In the genomic region with DNA sequence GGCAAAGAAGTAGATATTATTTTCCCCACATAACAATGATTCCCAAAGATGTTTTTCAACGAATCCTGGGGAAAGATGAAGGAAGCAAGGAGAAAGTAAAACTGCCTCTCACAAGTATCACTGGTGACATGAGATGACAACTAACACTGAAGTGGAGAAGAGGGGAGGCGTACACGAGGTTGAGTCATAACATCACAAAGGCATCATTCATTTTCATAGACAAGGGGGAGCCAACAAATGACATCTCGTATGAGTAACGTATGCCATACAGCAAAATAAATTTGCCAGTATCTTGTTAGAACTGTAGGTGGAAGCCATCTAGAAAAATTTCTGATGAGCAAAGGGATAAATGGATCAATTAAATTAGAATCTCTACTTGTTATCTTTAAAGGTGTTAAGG, we compare ENCODE assay signal across 1 cellular context.
TF ChIP-seq lines count a peak whose summit lies in the region.

No MANE protein-coding gene starts in this region.

TF ChIP-seq in HCT116, 20 proteins besides CTCF, POLR2A, EP300 and RAD21 (continued from another document):
- TF ChIP-seq, protein P1, sequence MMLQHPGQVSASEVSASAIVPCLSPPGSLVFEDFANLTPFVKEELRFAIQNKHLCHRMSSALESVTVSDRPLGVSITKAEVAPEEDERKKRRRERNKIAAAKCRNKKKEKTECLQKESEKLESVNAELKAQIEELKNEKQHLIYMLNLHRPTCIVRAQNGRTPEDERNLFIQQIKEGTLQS (IDR thresholded peaks at IDR 0.05) = no peak
- TF ChIP-seq EGR1 (IDR thresholded peaks at IDR 0.05; ENCODE audit: low read depth) = peak; percentile 8; the same call in 1 of the 2 replicates
- TF ChIP-seq CBX3 (IDR thresholded peaks at IDR 0.05; ENCODE audit: low read depth) = peak; percentile 74
- no peak for TF ChIP-seq EZH2 (IDR thresholded peaks at IDR 0.05)
- TF ChIP-seq TCF7L2 (IDR thresholded peaks at IDR 0.05; ENCODE audit: borderline replicate concordance, extremely low read depth, insufficient read depth, insufficient read length) = no peak
- TF ChIP-seq, protein P2, sequence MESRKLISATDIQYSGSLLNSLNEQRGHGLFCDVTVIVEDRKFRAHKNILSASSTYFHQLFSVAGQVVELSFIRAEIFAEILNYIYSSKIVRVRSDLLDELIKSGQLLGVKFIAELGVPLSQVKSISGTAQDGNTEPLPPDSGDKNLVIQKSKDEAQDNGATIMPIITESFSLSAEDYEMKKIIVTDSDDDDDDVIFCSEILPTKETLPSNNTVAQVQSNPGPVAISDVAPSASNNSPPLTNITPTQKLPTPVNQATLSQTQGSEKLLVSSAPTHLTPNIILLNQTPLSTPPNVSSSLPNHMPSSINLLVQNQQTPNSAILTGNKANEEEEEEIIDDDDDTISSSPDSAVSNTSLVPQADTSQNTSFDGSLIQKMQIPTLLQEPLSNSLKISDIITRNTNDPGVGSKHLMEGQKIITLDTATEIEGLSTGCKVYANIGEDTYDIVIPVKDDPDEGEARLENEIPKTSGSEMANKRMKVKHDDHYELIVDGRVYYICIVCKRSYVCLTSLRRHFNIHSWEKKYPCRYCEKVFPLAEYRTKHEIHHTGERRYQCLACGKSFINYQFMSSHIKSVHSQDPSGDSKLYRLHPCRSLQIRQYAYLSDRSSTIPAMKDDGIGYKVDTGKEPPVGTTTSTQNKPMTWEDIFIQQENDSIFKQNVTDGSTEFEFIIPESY (IDR thresholded peaks at IDR 0.05; ENCODE audit: extremely low read depth, insufficient replicate concordance, low read length) = no peak
- no peak for TF ChIP-seq ELF1 (IDR thresholded peaks at IDR 0.05; ENCODE audit: borderline replicate concordance, low read depth)
- TF ChIP-seq ZFX (IDR thresholded peaks at IDR 0.05) = no peak
- no peak for TF ChIP-seq CEBPB (IDR thresholded peaks at IDR 0.05; ENCODE audit: low read depth)
- TF ChIP-seq SRF (IDR thresholded peaks at IDR 0.05; ENCODE audit: low read depth) = no peak
- TF ChIP-seq JUND (IDR thresholded peaks at IDR 0.05) = peak; percentile 75
- no peak for TF ChIP-seq EZH2phosphoT487 (IDR thresholded peaks at IDR 0.05; ENCODE audit: borderline replicate concordance)
- no peak for TF ChIP-seq YY1 (IDR thresholded peaks at IDR 0.05; ENCODE audit: extremely low read depth, insufficient replicate concordance, low read depth, low read length)
- TF ChIP-seq, protein P3, sequence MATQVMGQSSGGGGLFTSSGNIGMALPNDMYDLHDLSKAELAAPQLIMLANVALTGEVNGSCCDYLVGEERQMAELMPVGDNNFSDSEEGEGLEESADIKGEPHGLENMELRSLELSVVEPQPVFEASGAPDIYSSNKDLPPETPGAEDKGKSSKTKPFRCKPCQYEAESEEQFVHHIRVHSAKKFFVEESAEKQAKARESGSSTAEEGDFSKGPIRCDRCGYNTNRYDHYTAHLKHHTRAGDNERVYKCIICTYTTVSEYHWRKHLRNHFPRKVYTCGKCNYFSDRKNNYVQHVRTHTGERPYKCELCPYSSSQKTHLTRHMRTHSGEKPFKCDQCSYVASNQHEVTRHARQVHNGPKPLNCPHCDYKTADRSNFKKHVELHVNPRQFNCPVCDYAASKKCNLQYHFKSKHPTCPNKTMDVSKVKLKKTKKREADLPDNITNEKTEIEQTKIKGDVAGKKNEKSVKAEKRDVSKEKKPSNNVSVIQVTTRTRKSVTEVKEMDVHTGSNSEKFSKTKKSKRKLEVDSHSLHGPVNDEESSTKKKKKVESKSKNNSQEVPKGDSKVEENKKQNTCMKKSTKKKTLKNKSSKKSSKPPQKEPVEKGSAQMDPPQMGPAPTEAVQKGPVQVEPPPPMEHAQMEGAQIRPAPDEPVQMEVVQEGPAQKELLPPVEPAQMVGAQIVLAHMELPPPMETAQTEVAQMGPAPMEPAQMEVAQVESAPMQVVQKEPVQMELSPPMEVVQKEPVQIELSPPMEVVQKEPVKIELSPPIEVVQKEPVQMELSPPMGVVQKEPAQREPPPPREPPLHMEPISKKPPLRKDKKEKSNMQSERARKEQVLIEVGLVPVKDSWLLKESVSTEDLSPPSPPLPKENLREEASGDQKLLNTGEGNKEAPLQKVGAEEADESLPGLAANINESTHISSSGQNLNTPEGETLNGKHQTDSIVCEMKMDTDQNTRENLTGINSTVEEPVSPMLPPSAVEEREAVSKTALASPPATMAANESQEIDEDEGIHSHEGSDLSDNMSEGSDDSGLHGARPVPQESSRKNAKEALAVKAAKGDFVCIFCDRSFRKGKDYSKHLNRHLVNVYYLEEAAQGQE (IDR thresholded peaks at IDR 0.05; ENCODE audit: low read depth) = no peak
